1 cellular context compared by ENCODE assay signal in genomic region chr16:85612801-85613608, GRCh38.
TF ChIP-seq lines count a peak whose summit lies in the region.

Gene GSE1 (plus strand): TSS chr16:85613322. CDS start chr16:85613392, 70 bp downstream.

TF ChIP-seq in K562, 482 proteins besides CTCF, POLR2A, EP300 and RAD21 (continues in another document):
- TF ChIP-seq ZBTB11 (CRISPR knock-in tag; IDR thresholded peaks at IDR 0.05) (peak in 2 of 3 experiments; percentile 21 to 76; a peak in 1 of 6 replicates), SOX6 (IDR thresholded peaks at IDR 0.05) (peak; percentile 77), XRCC5 (IDR thresholded peaks at IDR 0.05; ENCODE audit: low read depth, low read length) (peak; percentile 35; the same call in 1 of the 2 replicates), ZBED1 (IDR thresholded peaks at IDR 0.05) (peak; percentile 71; the same call in 1 of the 2 replicates), ZBTB1 (CRISPR knock-in tag; IDR thresholded peaks at IDR 0.05; ENCODE audit: borderline replicate concordance, low read depth) (peak; percentile 99), PRPF4 (IDR thresholded peaks at IDR 0.05; ENCODE audit: insufficient read depth, low read depth, low read length, poor library complexity, severe bottlenecking) (peak; percentile 70), KAT2B (IDR thresholded peaks at IDR 0.05; ENCODE audit: low read depth, low read length) (no peak), ZBTB9 (CRISPR knock-in tag; IDR thresholded peaks at IDR 0.05) (peak; percentile 75), RBFOX2 (IDR thresholded peaks at IDR 0.05; ENCODE audit: low read depth, low read length) (peak; percentile 90), MEIS2 (IDR thresholded peaks at IDR 0.05; ENCODE audit: partially characterized antibody) (peak; percentile 54), XRCC4 (IDR thresholded peaks at IDR 0.05; ENCODE audit: extremely low read depth, insufficient read depth, insufficient read length) (no peak), NR2C1 (IDR thresholded peaks at IDR 0.05) (peak; percentile 19; the same call in 1 of the 2 replicates), NR2C1 (tag; IDR thresholded peaks at IDR 0.05) (0 out of 2 replicates have a peak, but pooled peaks have one; percentile 37), POLR2B (IDR thresholded peaks at IDR 0.05; ENCODE audit: low read depth, partially characterized antibody) (peak; percentile 44), RNF2 (IDR thresholded peaks at IDR 0.05) (peak; percentile 98), U2AF2 (optimal IDR thresholded peaks at IDR 0.05; ENCODE audit: low read depth, low read length) (no peak), DPF2 (IDR thresholded peaks at IDR 0.05) (peak; percentile 91), LEF1 (IDR thresholded peaks at IDR 0.05) (peak; percentile 97), ZKSCAN1 (IDR thresholded peaks at IDR 0.05; ENCODE audit: low read depth, low read length) (peak; percentile 61; the same call in 1 of the 2 replicates), HNRNPK (IDR thresholded peaks at IDR 0.05; ENCODE audit: low read depth, low read length, poor library complexity, severe bottlenecking) (peak; percentile 62), CBFA2T2 (conservative IDR thresholded peaks at IDR 0.05) (peak; percentile 87), NCOR1 (IDR thresholded peaks at IDR 0.05) (peak; percentile 93), SAFB (IDR thresholded peaks at IDR 0.05; ENCODE audit: borderline replicate concordance, low read depth, low read length) (peak; percentile 91), ELF1 (tag; IDR thresholded peaks at IDR 0.05) (peak; percentile 44; the same call in 1 of the 2 replicates), CREB1 (IDR thresholded peaks at IDR 0.05) (peak; percentile 61), CREB1 (CRISPR knock-in tag; IDR thresholded peaks at IDR 0.05) (no peak), NR4A1 (CRISPR knock-in tag; IDR thresholded peaks at IDR 0.05) (no peak), NR4A1 (tag; IDR thresholded peaks at IDR 0.05) (no peak), E2F3 (CRISPR knock-in tag; IDR thresholded peaks at IDR 0.05) (peak; percentile 63; the same call in 1 of the 2 replicates), PCBP1 (IDR thresholded peaks at IDR 0.05; ENCODE audit: low read depth, low read length, poor library complexity, severe bottlenecking) (peak; percentile 96), FOXP1 (CRISPR knock-in tag; IDR thresholded peaks at IDR 0.05) (no peak), CHD1 (IDR thresholded peaks at IDR 0.05; ENCODE audit: low read length) (peak; percentile 27), ESRRA (IDR thresholded peaks at IDR 0.05; ENCODE audit: borderline replicate concordance, low read depth) (peak; percentile 75; the same call in 1 of the 2 replicates), ZNF274 (IDR thresholded peaks at IDR 0.05; ENCODE audit: borderline replicate concordance, low read depth, low read length) (peak; percentile 65; the same call in 1 of the 2 replicates), ZNF639 (CRISPR knock-in tag; conservative IDR thresholded peaks at IDR 0.05 in 1 of 2, IDR thresholded peaks at IDR 0.05 in 1 of 2) (peak in 1 of 2 experiments; percentile 99; a peak in 2 of 4 replicates), DMBX1 (CRISPR knock-in tag; IDR thresholded peaks at IDR 0.05; ENCODE audit: borderline replicate concordance) (peak; percentile 49), ZNF124 (CRISPR knock-in tag; IDR thresholded peaks at IDR 0.05) (no peak), ZHX1 (conservative IDR thresholded peaks at IDR 0.05; ENCODE audit: low read length) (no peak), BCOR (IDR thresholded peaks at IDR 0.05) (peak; percentile 81), RBM14 (IDR thresholded peaks at IDR 0.05; ENCODE audit: borderline replicate concordance, insufficient read depth, low read depth, low read length) (no peak), ZNF253 (CRISPR knock-in tag; conservative IDR thresholded peaks at IDR 0.05) (no peak), TEAD1 (CRISPR knock-in tag; IDR thresholded peaks at IDR 0.05) (peak in 1 of 2 experiments; percentile 69; a peak in 2 of 4 replicates), CLOCK (CRISPR knock-in tag; IDR thresholded peaks at IDR 0.05; ENCODE audit: borderline replicate concordance) (no peak), SREBF1 (IDR thresholded peaks at IDR 0.05; ENCODE audit: borderline replicate concordance, low read depth, low read length) (no peak), NUFIP1 (IDR thresholded peaks at IDR 0.05; ENCODE audit: partially characterized antibody) (no peak)
- TF ChIP-seq, protein P1, sequence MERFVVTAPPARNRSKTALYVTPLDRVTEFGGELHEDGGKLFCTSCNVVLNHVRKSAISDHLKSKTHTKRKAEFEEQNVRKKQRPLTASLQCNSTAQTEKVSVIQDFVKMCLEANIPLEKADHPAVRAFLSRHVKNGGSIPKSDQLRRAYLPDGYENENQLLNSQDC (CRISPR knock-in tag; IDR thresholded peaks at IDR 0.05), result no peak
- TF ChIP-seq, protein P2, sequence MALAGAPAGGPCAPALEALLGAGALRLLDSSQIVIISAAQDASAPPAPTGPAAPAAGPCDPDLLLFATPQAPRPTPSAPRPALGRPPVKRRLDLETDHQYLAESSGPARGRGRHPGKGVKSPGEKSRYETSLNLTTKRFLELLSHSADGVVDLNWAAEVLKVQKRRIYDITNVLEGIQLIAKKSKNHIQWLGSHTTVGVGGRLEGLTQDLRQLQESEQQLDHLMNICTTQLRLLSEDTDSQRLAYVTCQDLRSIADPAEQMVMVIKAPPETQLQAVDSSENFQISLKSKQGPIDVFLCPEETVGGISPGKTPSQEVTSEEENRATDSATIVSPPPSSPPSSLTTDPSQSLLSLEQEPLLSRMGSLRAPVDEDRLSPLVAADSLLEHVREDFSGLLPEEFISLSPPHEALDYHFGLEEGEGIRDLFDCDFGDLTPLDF (CRISPR knock-in tag; IDR thresholded peaks at IDR 0.05), result no peak; the same call in 1 of the 2 replicates
- TF ChIP-seq, protein P3, sequence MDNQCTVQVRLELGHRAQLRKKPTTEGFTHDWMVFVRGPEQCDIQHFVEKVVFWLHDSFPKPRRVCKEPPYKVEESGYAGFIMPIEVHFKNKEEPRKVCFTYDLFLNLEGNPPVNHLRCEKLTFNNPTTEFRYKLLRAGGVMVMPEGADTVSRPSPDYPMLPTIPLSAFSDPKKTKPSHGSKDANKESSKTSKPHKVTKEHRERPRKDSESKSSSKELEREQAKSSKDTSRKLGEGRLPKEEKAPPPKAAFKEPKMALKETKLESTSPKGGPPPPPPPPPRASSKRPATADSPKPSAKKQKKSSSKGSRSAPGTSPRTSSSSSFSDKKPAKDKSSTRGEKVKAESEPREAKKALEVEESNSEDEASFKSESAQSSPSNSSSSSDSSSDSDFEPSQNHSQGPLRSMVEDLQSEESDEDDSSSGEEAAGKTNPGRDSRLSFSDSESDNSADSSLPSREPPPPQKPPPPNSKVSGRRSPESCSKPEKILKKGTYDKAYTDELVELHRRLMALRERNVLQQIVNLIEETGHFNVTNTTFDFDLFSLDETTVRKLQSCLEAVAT (IDR thresholded peaks at IDR 0.05), result peak in 1 of 2 experiments; percentile 87; a peak in 2 of 4 replicates
- TF ChIP-seq, protein P4, sequence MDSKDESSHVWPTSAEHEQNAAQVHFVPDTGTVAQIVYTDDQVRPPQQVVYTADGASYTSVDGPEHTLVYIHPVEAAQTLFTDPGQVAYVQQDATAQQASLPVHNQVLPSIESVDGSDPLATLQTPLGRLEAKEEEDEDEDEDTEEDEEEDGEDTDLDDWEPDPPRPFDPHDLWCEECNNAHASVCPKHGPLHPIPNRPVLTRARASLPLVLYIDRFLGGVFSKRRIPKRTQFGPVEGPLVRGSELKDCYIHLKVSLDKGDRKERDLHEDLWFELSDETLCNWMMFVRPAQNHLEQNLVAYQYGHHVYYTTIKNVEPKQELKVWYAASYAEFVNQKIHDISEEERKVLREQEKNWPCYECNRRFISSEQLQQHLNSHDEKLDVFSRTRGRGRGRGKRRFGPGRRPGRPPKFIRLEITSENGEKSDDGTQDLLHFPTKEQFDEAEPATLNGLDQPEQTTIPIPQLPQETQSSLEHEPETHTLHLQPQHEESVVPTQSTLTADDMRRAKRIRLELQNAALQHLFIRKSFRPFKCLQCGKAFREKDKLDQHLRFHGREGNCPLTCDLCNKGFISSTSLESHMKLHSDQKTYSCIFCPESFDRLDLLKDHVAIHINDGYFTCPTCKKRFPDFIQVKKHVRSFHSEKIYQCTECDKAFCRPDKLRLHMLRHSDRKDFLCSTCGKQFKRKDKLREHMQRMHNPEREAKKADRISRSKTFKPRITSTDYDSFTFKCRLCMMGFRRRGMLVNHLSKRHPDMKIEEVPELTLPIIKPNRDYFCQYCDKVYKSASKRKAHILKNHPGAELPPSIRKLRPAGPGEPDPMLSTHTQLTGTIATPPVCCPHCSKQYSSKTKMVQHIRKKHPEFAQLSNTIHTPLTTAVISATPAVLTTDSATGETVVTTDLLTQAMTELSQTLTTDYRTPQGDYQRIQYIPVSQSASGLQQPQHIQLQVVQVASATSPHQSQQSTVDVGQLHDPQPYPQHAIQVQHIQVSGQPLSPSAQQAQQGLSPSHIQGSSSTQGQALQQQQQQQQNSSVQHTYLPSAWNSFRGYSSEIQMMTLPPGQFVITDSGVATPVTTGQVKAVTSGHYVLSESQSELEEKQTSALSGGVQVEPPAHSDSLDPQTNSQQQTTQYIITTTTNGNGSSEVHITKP (IDR thresholded peaks at IDR 0.05; ENCODE audit: partially characterized antibody), result peak; percentile 71
